24 cellular contexts compared by ENCODE assay signal in the genomic region with DNA sequence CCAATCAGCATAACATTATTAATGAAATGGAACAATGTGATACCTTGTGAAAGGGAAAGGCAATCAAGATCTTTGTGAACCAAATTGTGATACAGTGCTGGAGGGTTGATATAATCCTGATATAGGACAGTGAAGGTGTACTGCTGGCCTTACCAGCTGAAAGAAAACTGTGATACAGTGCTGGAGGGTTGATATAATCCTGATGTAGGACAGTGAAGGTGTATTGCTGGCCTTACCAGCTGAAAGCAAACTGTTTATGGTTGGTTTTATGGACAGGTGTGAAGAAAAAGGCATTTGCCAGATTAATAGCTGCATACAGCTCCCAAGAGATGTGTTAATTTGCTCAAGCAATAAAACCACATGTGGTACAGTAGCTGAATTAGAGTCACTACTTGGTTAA.
"Had no signal": no experiment of that assay in that cellular context is flagged by ENCODE, and none has a peak within 500 bp of the region (broad histone marks: within the 10 kb centered on the region; RNA-seq: fewer than 3 reads in every experiment).

No MANE protein-coding gene starts in this region.

- H3K4me3 ChIP-seq: neural progenitor cell, ovary, psoas muscle, right lobe of liver, sigmoid colon, stomach, thoracic aorta, thyroid gland, tibial nerve, upper lobe of left lung, vagina had no signal

- H3K4me1 ChIP-seq: neural progenitor cell, parathyroid adenoma, psoas muscle, right lobe of liver, sigmoid colon, stomach, thyroid gland, tibial nerve, upper lobe of left lung, vagina had no signal

- DNase-seq: occipital lobe; ovary; posterior cingulate gyrus; psoas muscle; right cardiac atrium; right lobe of liver; sigmoid colon; small intestine; stimulated activated CD4-positive, alpha-beta T cell treated with anti-CD3 and anti-CD28 coated beads, Interleukin-15, amount 100 ng/mL, for 24 hours; stimulated activated CD4-positive, alpha-beta T cell treated with anti-CD3 and anti-CD28 coated beads, Interleukin-2, amount 100 ng/mL, for 24 hours; stimulated activated CD4-positive, alpha-beta T cell treated with anti-CD3 and anti-CD28 coated beads, Interleukin-2, amount 100 ng/mL, for 48 hours; stimulated activated CD4-positive, alpha-beta T cell treated with anti-CD3 and anti-CD28 coated beads, Interleukin-4, amount 100 ng/mL, for 24 hours; stimulated activated naive B cell treated with anti-CD40 and anti-IgM and Interleukin-4, amounts not matched to agents 10 μg/mL and 1 μg/mL and 100 μg/mL, for 72 hours; stimulated activated naive CD4-positive, alpha-beta T cell treated with Interleukin-2 at 50 U/mL for 16 hours; stomach; thyroid gland; trophoblast cell; upper lobe of left lung had no signal

- H3K27me3 ChIP-seq: neural progenitor cell, ovary, right lobe of liver, sigmoid colon, stomach, thyroid gland, tibial nerve, upper lobe of left lung, vagina had no signal

- H3K27ac ChIP-seq: neural progenitor cell, ovary, parathyroid adenoma, psoas muscle, right lobe of liver, sigmoid colon, stomach, thoracic aorta, thyroid gland, tibial nerve, upper lobe of left lung, vagina had no signal

- ATAC-seq: psoas muscle; right cardiac atrium; right lobe of liver; stimulated activated effector memory CD8-positive, alpha-beta T cell treated with anti-CD3 and anti-CD28 coated beads, Interleukin-12 subunit alpha, Interleukin-12 subunit beta, amount 100 ng/mL, for 72 hours; stimulated activated naive B cell treated with anti-CD40 and anti-IgM and Interleukin-4, amounts not matched to agents 10 μg/mL and 1 μg/mL and 100 μg/mL, for 72 hours had no signal

- H3K9me3 ChIP-seq: ovary, psoas muscle, right lobe of liver, sigmoid colon, stomach, thoracic aorta, thyroid gland, upper lobe of left lung, vagina had no signal

- H3K36me3 ChIP-seq: neural progenitor cell, ovary, right lobe of liver, sigmoid colon, stomach, thoracic aorta, thyroid gland, tibial nerve, upper lobe of left lung, vagina had no signal
